Comparison of ENCODE assay signal across 1 cellular context in genomic region chr2:96923810-96924774, GRCh38.
A peak's percentile ranks its signal among the peaks of the same experiment; 100 is the strongest.
TF ChIP-seq lines count a peak whose summit lies in the region.

No MANE protein-coding gene starts in this region.

TF ChIP-seq in K562, 482 proteins besides CTCF, POLR2A, EP300 and RAD21 (continued from another document and continues in another):
- TF ChIP-seq FOXM1 (IDR thresholded peaks at IDR 0.05; ENCODE audit: low read depth) (peak; percentile 73), FOXM1 (CRISPR knock-in tag; IDR thresholded peaks at IDR 0.05; ENCODE audit: low read depth) (no peak), MXI1 (IDR thresholded peaks at IDR 0.05; ENCODE audit: low read depth, low read length) (peak; percentile 80), CREB5 (CRISPR knock-in tag; IDR thresholded peaks at IDR 0.05) (0 out of 2 replicates have a peak, but pooled peaks have one; percentile 24), TAF1 (IDR thresholded peaks at IDR 0.05; ENCODE audit: control insufficient read depth, extremely low read depth, insufficient read depth, low read length, severe bottlenecking) (peak; percentile 42), CBX1 (IDR thresholded peaks at IDR 0.05; ENCODE audit: low read depth) (no peak), SUPT5H (IDR thresholded peaks at IDR 0.05) (no peak), HMGN3 (IDR thresholded peaks at IDR 0.05; ENCODE audit: borderline replicate concordance, extremely low read depth, insufficient read length, low read depth, low read length) (no peak), ZNF511 (CRISPR knock-in tag; IDR thresholded peaks at IDR 0.05) (no peak), GMEB1 (CRISPR knock-in tag; IDR thresholded peaks at IDR 0.05) (no peak), NFYB (IDR thresholded peaks at IDR 0.05; ENCODE audit: extremely low read depth, insufficient read length) (no peak), RNF2 (IDR thresholded peaks at IDR 0.05) (peak; percentile 67; the same call in 1 of the 2 replicates), ZBTB43 (CRISPR knock-in tag; IDR thresholded peaks at IDR 0.05) (no peak), CLOCK (CRISPR knock-in tag; IDR thresholded peaks at IDR 0.05; ENCODE audit: borderline replicate concordance) (no peak), ZFPM2 (CRISPR knock-in tag; IDR thresholded peaks at IDR 0.05) (no peak), SMAD4 (CRISPR knock-in tag; conservative IDR thresholded peaks at IDR 0.05) (peak; percentile 85; the same call in 1 of the 2 replicates), PRDM10 (IDR thresholded peaks at IDR 0.05; ENCODE audit: partially characterized antibody) (peak; percentile 99), WHSC1 (IDR thresholded peaks at IDR 0.05; ENCODE audit: low read length) (no peak), GATAD2A (IDR thresholded peaks at IDR 0.05) (no peak), ILK (tag; IDR thresholded peaks at IDR 0.05; ENCODE audit: borderline replicate concordance, low read depth) (no peak), HDAC1 (IDR thresholded peaks at IDR 0.05) (peak in 1 of 2 experiments; percentile 88; a peak in 2 of 4 replicates), ZBTB9 (CRISPR knock-in tag; IDR thresholded peaks at IDR 0.05) (0 out of 2 replicates have a peak, but pooled peaks have one; percentile 35), ZNF780A (CRISPR knock-in tag; IDR thresholded peaks at IDR 0.05) (no peak), JUNB (CRISPR knock-in tag; conservative IDR thresholded peaks at IDR 0.05) (no peak), GTF2F1 (IDR thresholded peaks at IDR 0.05; ENCODE audit: low read depth, low read length) (no peak), MECOM (CRISPR knock-in tag; IDR thresholded peaks at IDR 0.05) (no peak; the same call in 1 of the 2 replicates), ZBTB1 (CRISPR knock-in tag; IDR thresholded peaks at IDR 0.05; ENCODE audit: borderline replicate concordance, low read depth) (no peak), BCOR (IDR thresholded peaks at IDR 0.05) (peak; percentile 43; the same call in 1 of the 2 replicates), ZKSCAN8 (CRISPR knock-in tag; IDR thresholded peaks at IDR 0.05) (no peak), ZNF609 (CRISPR knock-in tag; IDR thresholded peaks at IDR 0.05; ENCODE audit: borderline replicate concordance) (no peak), SRSF9 (IDR thresholded peaks at IDR 0.05; ENCODE audit: borderline replicate concordance, low read depth, low read length) (no peak), ZNF277 (CRISPR knock-in tag; IDR thresholded peaks at IDR 0.05; ENCODE audit: borderline replicate concordance) (no peak), ZNF398 (CRISPR knock-in tag; IDR thresholded peaks at IDR 0.05) (no peak), PTBP1 (IDR thresholded peaks at IDR 0.05; ENCODE audit: low read depth, low read length) (no peak), GTF2A2 (tag; IDR thresholded peaks at IDR 0.05) (no peak; the same call in 1 of the 2 replicates), FUS (optimal IDR thresholded peaks at IDR 0.05; ENCODE audit: low read depth, low read length) (no peak), STAT5A (IDR thresholded peaks at IDR 0.05; ENCODE audit: borderline replicate concordance, low read length) (peak; percentile 64; the same call in 1 of the 2 replicates), KLF16 (IDR thresholded peaks at IDR 0.05) (peak; percentile 81), TOE1 (IDR thresholded peaks at IDR 0.05; ENCODE audit: borderline replicate concordance) (peak; percentile 94), TOE1 (CRISPR knock-in tag; IDR thresholded peaks at IDR 0.05; ENCODE audit: borderline replicate concordance, low read depth) (no peak), FOXJ3 (CRISPR knock-in tag; IDR thresholded peaks at IDR 0.05) (no peak)
